ENCODE assay signal across 11 cellular contexts in the genomic region with DNA sequence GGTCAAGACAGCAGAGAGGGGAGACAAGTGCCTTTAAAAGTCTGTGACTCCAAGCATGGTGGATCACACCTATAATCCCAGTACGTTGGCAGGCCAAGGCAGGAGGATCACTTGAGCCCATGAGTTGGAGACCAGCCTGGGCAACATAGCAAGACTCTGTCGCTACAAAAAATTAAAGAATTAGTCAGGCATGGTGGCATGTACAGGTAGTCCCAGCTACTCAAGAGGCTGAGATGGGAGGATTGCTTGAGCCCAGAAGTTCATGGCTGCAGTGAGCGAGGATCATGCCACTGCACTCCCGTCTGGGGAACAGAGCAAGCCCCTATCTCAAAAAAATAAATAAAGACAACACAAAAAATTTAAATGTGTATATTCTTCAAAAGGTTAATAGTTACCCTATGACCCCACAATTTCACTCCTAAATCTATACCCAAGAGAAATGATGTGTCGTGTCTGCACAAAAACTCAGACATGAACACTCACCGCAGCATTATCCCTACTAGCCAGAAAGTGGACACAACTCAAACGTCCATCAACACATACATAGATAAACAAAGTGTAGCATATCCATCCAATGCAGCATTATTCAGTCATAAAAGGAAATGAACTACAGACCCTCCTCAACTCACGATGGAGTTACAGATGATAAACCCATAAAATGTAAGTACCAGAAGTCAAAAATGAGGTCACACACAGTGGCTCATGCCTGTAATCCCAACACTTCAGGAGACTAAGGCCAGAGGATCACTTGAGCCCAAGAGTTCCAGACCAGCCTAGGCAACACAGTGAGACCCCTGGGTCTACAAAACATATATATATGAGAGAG. TPM values are rescaled to one million over a fixed set of nuclear protein-coding genes. Genes with fewer than 3 reads are reported as not detected.
DNase-seq lines count a peak whose midpoint lies in the region; ATAC-seq and TF ChIP-seq lines count a peak whose summit lies in the region.
"Had no signal": no experiment of that assay in that cellular context is flagged by ENCODE, and none has a peak within 500 bp of the region (broad histone marks: within the 10 kb centered on the region; RNA-seq: fewer than 3 reads in every experiment).

No MANE protein-coding gene starts in this region.

- H3K4me1 ChIP-seq in muscle layer of duodenum (ENCODE audit: control insufficient read depth in 1 of 2, insufficient read depth in 2 of 2, low read length in 2 of 2) (peaks cover 12 to 16% of the 10 kb centered on the region in 2 donors), thyroid gland (peaks cover 9 to 47% of the 10 kb centered on the region in 2 donors)

- no peak overlapping the region for H3K4me3 Mint-ChIP-seq in activated T-cell treated with anti-CD3 and anti-CD28 coated beads, Interleukin-2, amount 50 U/mL, for 72 hours
- no peak overlapping the region for H3K4me3 Mint-ChIP-seq in activated T-cell treated with anti-CD3 and anti-CD28 coated beads, Interleukin-2, amount 50 U/mL, for 4 hours
- no peak overlapping the region for H3K4me3 Mint-ChIP-seq in central memory CD8-positive, alpha-beta T cell
- no peak overlapping the region for H3K4me3 Mint-ChIP-seq in activated CD4-positive, alpha-beta memory T cell treated with anti-CD3 and anti-CD28 coated beads, Interleukin-2, amount 10 ng/mL, durations not matched to agents 7 days and 5 days

- no peak for TF ChIP-seq POLR2A in thyroid gland (IDR thresholded peaks at IDR 0.05)

- H3K27ac Mint-ChIP-seq in activated T-cell treated with anti-CD3 and anti-CD28 coated beads, Interleukin-2, amount 50 U/mL, for 72 hours: peak overlapping the region; percentile 15
- peak overlapping the region; percentile 11 for H3K27ac Mint-ChIP-seq in central memory CD8-positive, alpha-beta T cell (ENCODE audit: low read depth)
- H3K27ac Mint-ChIP-seq in activated CD4-positive, alpha-beta memory T cell treated with anti-CD3 and anti-CD28 coated beads, Interleukin-2, amount 10 ng/mL, durations not matched to agents 7 days and 5 days: no peak overlapping the region

- H3K36me3 Mint-ChIP-seq in activated T-cell treated with anti-CD3 and anti-CD28 coated beads, Interleukin-2, amount 50 U/mL, for 72 hours (ENCODE audit: insufficient read depth in 2 of 2): peaks cover 9 to 11% of the 10 kb centered on the region in 2 donors
- peaks cover 25% of the 10 kb centered on the region for H3K36me3 Mint-ChIP-seq in activated T-cell treated with anti-CD3 and anti-CD28 coated beads, Interleukin-2, amount 50 U/mL, for 4 hours (ENCODE audit: insufficient read depth)
- peaks cover 29% of the 10 kb centered on the region for H3K36me3 Mint-ChIP-seq in central memory CD8-positive, alpha-beta T cell (ENCODE audit: insufficient read depth)
- H3K36me3 Mint-ChIP-seq in activated CD4-positive, alpha-beta memory T cell treated with anti-CD3 and anti-CD28 coated beads, Interleukin-2, amount 10 ng/mL, durations not matched to agents 7 days and 5 days (ENCODE audit: low read depth): peaks cover 49% of the 10 kb centered on the region

- DNase-seq in activated T-cell treated with anti-CD3 and anti-CD28 coated beads, Interleukin-2, amount 50 U/mL, for 72 hours: no peak
- DNase-seq in activated T-cell treated with anti-CD3 and anti-CD28 coated beads, Interleukin-2, amount 50 U/mL, for 4 hours: no peak
- DNase-seq in central memory CD8-positive, alpha-beta T cell (ENCODE audit: low spot score in 2 of 2): no peak
- DNase-seq in thyroid gland (no peak), GM20000 (ENCODE audit: low spot score) (no peak), NCI-H82 (lab: John Stamatoyannopoulos, UW) (no peak)
- DNase-seq in activated CD4-positive, alpha-beta memory T cell treated with anti-CD3 and anti-CD28 coated beads, Interleukin-2, amount 10 ng/mL, durations not matched to agents 7 days and 5 days: no peak
- DNase-seq: erythroblast, NCI-H226, SW 1271 had no signal

- H3K4me1 Mint-ChIP-seq in activated T-cell treated with anti-CD3 and anti-CD28 coated beads, Interleukin-2, amount 50 U/mL, for 72 hours (ENCODE audit: low read depth): peaks cover 39% of the 10 kb centered on the region
- peaks cover 57% of the 10 kb centered on the region for H3K4me1 Mint-ChIP-seq in activated T-cell treated with anti-CD3 and anti-CD28 coated beads, Interleukin-2, amount 50 U/mL, for 4 hours (ENCODE audit: low read depth)
- H3K4me1 Mint-ChIP-seq in central memory CD8-positive, alpha-beta T cell: peaks cover 56% of the 10 kb centered on the region
- H3K4me1 Mint-ChIP-seq in activated CD4-positive, alpha-beta memory T cell treated with anti-CD3 and anti-CD28 coated beads, Interleukin-2, amount 10 ng/mL, durations not matched to agents 7 days and 5 days: peaks cover 33% of the 10 kb centered on the region

- H3K4me3 ChIP-seq in muscle layer of duodenum (ENCODE audit: low read depth in 1 of 2, low read length in 2 of 2) (no peak overlapping the region), thyroid gland (replicated peaks in 1 of 3) (no peak overlapping the region)

- no peaks in the 10 kb centered on the region for H3K9me3 ChIP-seq in muscle layer of duodenum (ENCODE audit: control insufficient read depth in 1 of 2, low read length in 2 of 2)
- no peaks in the 10 kb centered on the region for H3K9me3 ChIP-seq in thyroid gland

- H3K27me3 Mint-ChIP-seq in activated T-cell treated with anti-CD3 and anti-CD28 coated beads, Interleukin-2, amount 50 U/mL, for 72 hours (ENCODE audit: low read depth): no peaks in the 10 kb centered on the region
- H3K27me3 Mint-ChIP-seq in activated T-cell treated with anti-CD3 and anti-CD28 coated beads, Interleukin-2, amount 50 U/mL, for 4 hours (ENCODE audit: low read depth): no peaks in the 10 kb centered on the region
- no peaks in the 10 kb centered on the region for H3K27me3 Mint-ChIP-seq in central memory CD8-positive, alpha-beta T cell
- H3K27me3 Mint-ChIP-seq in activated CD4-positive, alpha-beta memory T cell treated with anti-CD3 and anti-CD28 coated beads, Interleukin-2, amount 10 ng/mL, durations not matched to agents 7 days and 5 days: no peaks in the 10 kb centered on the region

- no peaks in the 10 kb centered on the region for H3K36me3 ChIP-seq in muscle layer of duodenum (ENCODE audit: control insufficient read depth in 1 of 2, insufficient read depth in 2 of 2, low read length in 2 of 2)
- no peaks in the 10 kb centered on the region for H3K36me3 ChIP-seq in thyroid gland

- CTCF ChIA-PET in activated CD4-positive, alpha-beta memory T cell treated with anti-CD3 and anti-CD28 coated beads, Interleukin-2, amount 10 ng/mL, durations not matched to agents 7 days and 5 days (lab: Charles Lee): no interaction called here

- intact Hi-C loops in thyroid gland (cut with DNase I): no loop called here

- no peak for ATAC-seq in activated T-cell treated with anti-CD3 and anti-CD28 coated beads, Interleukin-2, amount 50 U/mL, for 72 hours (replicated peaks in 1 of 2)
- no peak for ATAC-seq in activated T-cell treated with anti-CD3 and anti-CD28 coated beads, Interleukin-2, amount 50 U/mL, for 4 hours
- no peak for ATAC-seq in central memory CD8-positive, alpha-beta T cell (replicated peaks; ENCODE audit: extremely low read depth, poor library complexity, severe bottlenecking)

- peak overlapping the region; percentile 35 for H3K27ac ChIP-seq in muscle layer of duodenum (ENCODE audit: low read length)
- peak overlapping the region in 2 of 3 donors; percentile 22 to 66 for H3K27ac ChIP-seq in thyroid gland

- POLR2A ChIA-PET in activated CD4-positive, alpha-beta memory T cell treated with anti-CD3 and anti-CD28 coated beads, Interleukin-2, amount 10 ng/mL, durations not matched to agents 7 days and 5 days (lab: Charles Lee): no interaction called here

- no peaks in the 10 kb centered on the region for H3K9me3 Mint-ChIP-seq in activated T-cell treated with anti-CD3 and anti-CD28 coated beads, Interleukin-2, amount 50 U/mL, for 72 hours
- no peaks in the 10 kb centered on the region for H3K9me3 Mint-ChIP-seq in activated T-cell treated with anti-CD3 and anti-CD28 coated beads, Interleukin-2, amount 50 U/mL, for 4 hours
- H3K9me3 Mint-ChIP-seq in central memory CD8-positive, alpha-beta T cell: no peaks in the 10 kb centered on the region
- H3K9me3 Mint-ChIP-seq in activated CD4-positive, alpha-beta memory T cell treated with anti-CD3 and anti-CD28 coated beads, Interleukin-2, amount 10 ng/mL, durations not matched to agents 7 days and 5 days: no peaks in the 10 kb centered on the region

- TF ChIP-seq CTCF in thyroid gland (IDR thresholded peaks at IDR 0.05): no peak
- TF ChIP-seq CTCF in GM20000 (IDR thresholded peaks at IDR 0.05; ENCODE audit: extremely low read depth, missing control alignments): no peak

- WGBS in thyroid gland, 2 donors: 85 to 86% methylated on average over 8 of the region's 8 CpGs

- H3K27me3 ChIP-seq in muscle layer of duodenum (ENCODE audit: low read depth, low read length): no peaks in the 10 kb centered on the region
- no peaks in the 10 kb centered on the region for H3K27me3 ChIP-seq in thyroid gland

RNA-seq across cellular contexts. Expression of gene ZMYND8, which starts 23.9 kb away (rescaled TPM):
- 10 to 100 TPM; 34.3 to 40.1 TPM for total RNA-seq in activated T-cell treated with anti-CD3 and anti-CD28 coated beads, Interleukin-2, amount 50 U/mL, for 72 hours
- total RNA-seq in activated T-cell treated with anti-CD3 and anti-CD28 coated beads, Interleukin-2, amount 50 U/mL, for 4 hours: 10 to 100 TPM; 15.6 to 18.7 (median 17.5) TPM
- total RNA-seq in thyroid gland: 10 to 100 TPM; 29.7 to 42.4 (median 30.9) TPM
- total RNA-seq in activated CD4-positive, alpha-beta memory T cell treated with anti-CD3 and anti-CD28 coated beads, Interleukin-2, amount 10 ng/mL, durations not matched to agents 7 days and 5 days: 10 to 100 TPM; 37.8 to 44.2 TPM
